Comparison of ENCODE assay signal across 8 cellular contexts in the genomic region with DNA sequence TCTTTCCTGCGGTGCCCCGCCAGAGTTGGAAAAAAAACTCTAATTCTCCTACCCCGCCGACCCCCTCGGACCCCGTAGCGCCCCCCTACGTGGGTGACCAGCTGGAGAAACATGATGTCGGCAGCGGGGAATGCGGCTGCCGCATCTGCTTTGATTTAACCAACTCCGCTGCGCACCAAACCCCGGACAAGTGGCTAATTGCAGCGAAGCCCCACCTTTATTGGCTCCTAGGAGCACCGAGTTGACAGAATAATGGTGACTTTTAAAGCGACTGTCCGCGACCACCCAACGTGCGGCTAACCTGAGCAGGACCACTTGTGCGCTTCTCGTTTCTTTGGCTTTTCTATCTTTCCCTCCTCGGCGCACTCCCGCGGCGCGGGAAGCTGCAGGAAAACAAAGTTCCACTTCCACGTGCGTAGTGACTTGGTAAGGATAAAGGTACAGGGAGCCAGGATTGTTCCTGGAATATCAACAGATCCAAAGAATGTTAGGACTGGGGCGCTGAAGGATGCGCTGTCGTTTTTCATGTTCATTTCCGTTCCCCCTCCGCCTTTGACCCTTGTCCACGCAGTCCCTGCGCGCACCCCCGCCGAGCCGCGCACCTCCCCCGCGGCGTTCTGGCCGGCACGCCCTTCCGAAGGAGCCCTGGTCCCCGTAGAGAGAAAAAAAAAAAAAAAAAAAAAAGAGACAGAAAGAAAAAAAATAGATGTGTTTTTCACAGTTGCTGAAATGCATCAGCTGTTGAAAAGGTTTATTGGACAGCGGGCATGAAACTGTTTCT. TPM values are rescaled to one million over a fixed set of nuclear protein-coding genes. Genes with fewer than 3 reads are reported as not detected.
A peak's percentile ranks its signal among the peaks of the same experiment; 100 is the strongest.
DNase-seq lines count a peak whose midpoint lies in the region; ATAC-seq and TF ChIP-seq lines count a peak whose summit lies in the region.

No MANE protein-coding gene starts in this region.

- H3K36me3 ChIP-seq in heart left ventricle (no peaks in the 10 kb centered on the region), iPS-18a (ENCODE audit: control insufficient read depth, low read depth, low read length) (no peaks in the 10 kb centered on the region)

- no peak overlapping the region for H3K9ac ChIP-seq in iPS-18a (ENCODE audit: low read length)

- peaks cover 7 to 80% (median 71%) of the 10 kb centered on the region in 9 donors for H3K27me3 ChIP-seq in heart left ventricle
- peaks cover 47% of the 10 kb centered on the region for H3K27me3 ChIP-seq in iPS-18a (ENCODE audit: control insufficient read depth, insufficient read depth, low read length)

- no peak for TF ChIP-seq CTCF in heart left ventricle (IDR thresholded peaks at IDR 0.05)

- H3K4me3 ChIP-seq in heart left ventricle (peak overlapping the region; percentile 15 to 51 (median 41)), iPS-18a (ENCODE audit: low read length) (peak overlapping the region; percentile 65)

- H3K4me3 Mint-ChIP-seq in activated CD4-positive, alpha-beta memory T cell treated with anti-CD3 and anti-CD28 coated beads, Interleukin-2, amount 10 ng/mL, durations not matched to agents 7 days and 5 days, result peak overlapping the region; percentile 24
- H3K4me3 Mint-ChIP-seq in stimulated activated effector memory CD8-positive, alpha-beta T cell treated with anti-CD3 and anti-CD28 coated beads, Interleukin-12 subunit alpha, Interleukin-12 subunit beta, amount 100 ng/mL, for 72 hours, result peak overlapping the region; percentile 66

- H3K4me1 ChIP-seq in heart left ventricle (peaks cover 0 to 25% (median 14%) of the 10 kb centered on the region in 12 donors), iPS-18a (ENCODE audit: control insufficient read depth, low read depth, low read length) (no peaks in the 10 kb centered on the region)

- H3K36me3 Mint-ChIP-seq in activated CD4-positive, alpha-beta memory T cell treated with anti-CD3 and anti-CD28 coated beads, Interleukin-2, amount 10 ng/mL, durations not matched to agents 7 days and 5 days (ENCODE audit: low read depth), result no peaks in the 10 kb centered on the region
- H3K36me3 Mint-ChIP-seq in stimulated activated effector memory CD8-positive, alpha-beta T cell treated with anti-CD3 and anti-CD28 coated beads, Interleukin-12 subunit alpha, Interleukin-12 subunit beta, amount 100 ng/mL, for 72 hours, result no peaks in the 10 kb centered on the region

- intact Hi-C loops in heart left ventricle (cut with DNase I), result no loop called here
- intact Hi-C loops in Right ventricle myocardium inferior (cut with DNase I), result no loop called here

- H3K27me3 Mint-ChIP-seq in activated CD4-positive, alpha-beta memory T cell treated with anti-CD3 and anti-CD28 coated beads, Interleukin-2, amount 10 ng/mL, durations not matched to agents 7 days and 5 days, result peaks cover 60% of the 10 kb centered on the region

- no peak for TF ChIP-seq POLR2A in heart left ventricle (IDR thresholded peaks at IDR 0.05)

- no peak overlapping the region for H3K27ac Mint-ChIP-seq in activated CD4-positive, alpha-beta memory T cell treated with anti-CD3 and anti-CD28 coated beads, Interleukin-2, amount 10 ng/mL, durations not matched to agents 7 days and 5 days
- H3K27ac Mint-ChIP-seq in stimulated activated effector memory CD8-positive, alpha-beta T cell treated with anti-CD3 and anti-CD28 coated beads, Interleukin-12 subunit alpha, Interleukin-12 subunit beta, amount 100 ng/mL, for 72 hours, result no peak overlapping the region

- no peak for DNase-seq in heart left ventricle
- no peak for DNase-seq in Right ventricle myocardium inferior (ENCODE audit: missing footprints)
- no peak for DNase-seq in activated CD4-positive, alpha-beta memory T cell treated with anti-CD3 and anti-CD28 coated beads, Interleukin-2, amount 10 ng/mL, durations not matched to agents 7 days and 5 days
- DNase-seq in stimulated activated effector memory CD8-positive, alpha-beta T cell treated with anti-CD3 and anti-CD28 coated beads, Interleukin-12 subunit alpha, Interleukin-12 subunit beta, amount 100 ng/mL, for 72 hours (ENCODE audit: low spot score in 2 of 2), result no peak
- no peak for DNase-seq in activated CD4-positive, CD25-positive, alpha-beta regulatory T cell treated with anti-CD3 and anti-CD28 coated beads, Interleukin-2, amount 50 U/mL, for 72 hours

- no peaks in the 10 kb centered on the region for H3K9me3 Mint-ChIP-seq in activated CD4-positive, alpha-beta memory T cell treated with anti-CD3 and anti-CD28 coated beads, Interleukin-2, amount 10 ng/mL, durations not matched to agents 7 days and 5 days
- no peaks in the 10 kb centered on the region for H3K9me3 Mint-ChIP-seq in stimulated activated effector memory CD8-positive, alpha-beta T cell treated with anti-CD3 and anti-CD28 coated beads, Interleukin-12 subunit alpha, Interleukin-12 subunit beta, amount 100 ng/mL, for 72 hours

- ATAC-seq in heart left ventricle (peak in 1 of 4 donors; percentile 22), Right ventricle myocardium inferior (no peak), HG02981 (IDR thresholded peaks at IDR 0.05; ENCODE audit: unreplicated experiment) (peak; percentile 32), HG02970 (IDR thresholded peaks at IDR 0.05; ENCODE audit: low FRiP score, unreplicated experiment) (no peak)
- peak; percentile 14 for ATAC-seq in stimulated activated effector memory CD8-positive, alpha-beta T cell treated with anti-CD3 and anti-CD28 coated beads, Interleukin-12 subunit alpha, Interleukin-12 subunit beta, amount 100 ng/mL, for 72 hours

- CTCF ChIA-PET in activated CD4-positive, alpha-beta memory T cell treated with anti-CD3 and anti-CD28 coated beads, Interleukin-2, amount 10 ng/mL, durations not matched to agents 7 days and 5 days (lab: Charles Lee), result interaction anchor here (0.6 to 2.2 kb wide), 7 partner anchors 37 to 702 kb away, joined by 3 to 11 read pairs (median 4); no protein-coding TSS in a partner anchor

- 2% methylated on average over 50 to 52 of the region's 52 CpGs for WGBS in heart left ventricle, 4 donors

- POLR2A ChIA-PET in activated CD4-positive, alpha-beta memory T cell treated with anti-CD3 and anti-CD28 coated beads, Interleukin-2, amount 10 ng/mL, durations not matched to agents 7 days and 5 days (lab: Charles Lee), result interaction anchor here (1.1 kb wide), 1 partner anchor 18 kb away, joined by 3 read pairs; no protein-coding TSS in a partner anchor

- H3K4me1 Mint-ChIP-seq in activated CD4-positive, alpha-beta memory T cell treated with anti-CD3 and anti-CD28 coated beads, Interleukin-2, amount 10 ng/mL, durations not matched to agents 7 days and 5 days, result peaks cover 20% of the 10 kb centered on the region
- peaks cover 27% of the 10 kb centered on the region for H3K4me1 Mint-ChIP-seq in stimulated activated effector memory CD8-positive, alpha-beta T cell treated with anti-CD3 and anti-CD28 coated beads, Interleukin-12 subunit alpha, Interleukin-12 subunit beta, amount 100 ng/mL, for 72 hours

- H3K9me3 ChIP-seq in heart left ventricle, result no peaks in the 10 kb centered on the region
- H3K9me3 ChIP-seq in iPS-18a (ENCODE audit: control insufficient read depth, low read depth, low read length), result no peaks in the 10 kb centered on the region

- no peak overlapping the region for H3K27ac ChIP-seq in heart left ventricle
- no peak overlapping the region for H3K27ac ChIP-seq in iPS-18a (ENCODE audit: low read length)

RNA-seq across cellular contexts. Expression of a gene that starts 1.4 kb away (rescaled TPM):
- total RNA-seq in heart left ventricle (under 1 TPM in 1 of 9 donors, not detected in 8; 0.19 TPM), Right ventricle myocardium inferior (not detected)
- polyA plus RNA-seq in heart left ventricle, result not detected
- total RNA-seq in activated CD4-positive, alpha-beta memory T cell treated with anti-CD3 and anti-CD28 coated beads, Interleukin-2, amount 10 ng/mL, durations not matched to agents 7 days and 5 days, result not detected

Comparison
In these comparisons a context has a peak if more than half of its experiments do, and no peak if none do; other contexts are left out.
1. ATAC-seq: peak in HG02981 (single experiment) and stimulated activated effector memory CD8-positive, alpha-beta T cell treated with anti-CD3 and anti-CD28 coated beads, Interleukin-12 subunit alpha, Interleukin-12 subunit beta, amount 100 ng/mL, for 72 hours (single experiment); none in Right ventricle myocardium inferior (single experiment) and HG02970 (single experiment).